Comparison of ENCODE assay signal across 28 cellular contexts in genomic region chr4:33841120-33841519, GRCh38.
"Had no signal": no experiment of that assay in that cellular context is flagged by ENCODE, and none has a peak within 500 bp of the region (broad histone marks: within the 10 kb centered on the region; RNA-seq: fewer than 3 reads in every experiment).

No MANE protein-coding gene starts in this region.

- DNase-seq: activated CD4-positive, alpha-beta memory T cell treated with anti-CD3 and anti-CD28 coated beads, Interleukin-2, amount 10 ng/mL, durations not matched to agents 7 days and 5 days; activated CD4-positive, alpha-beta T cell treated with anti-CD3 and anti-CD28 coated beads, Interleukin-2, amount 10 ng/mL, durations not matched to agents 7 days and 5 days; activated CD4-positive, CD25-positive, alpha-beta regulatory T cell; activated gamma-delta T cell; activated naive CD4-positive, alpha-beta T cell treated with anti-CD3 and anti-CD28 coated beads for 36 hours; activated naive CD8-positive, alpha-beta T cell treated with anti-CD3 and anti-CD28 coated beads for 36 hours; activated T-cell treated with anti-CD3 and anti-CD28 coated beads for 4 hours; activated T-cell treated with anti-CD3 and anti-CD28 coated beads, Interleukin-2, amount 50 U/mL, for 48 hours; brain microvascular endothelial cell; MG63; MV-4-11; NCI-H1092 treated with DMSO at 0.1 percent for 48 hours; NCI-H1417 treated with DMSO at 0.1 percent for 48 hours; NCI-H1694; NCI-H2029; NCI-H2107; NCI-H2171 treated with DMSO at 0.1 percent for 48 hours; NCI-H226; NCI-H526; NCI-H82; RPMI8226; T-cell; T-helper 2 cell; T1000 had no signal

- H3K9me3 ChIP-seq: MG63 had no signal

- H3K4me1 Mint-ChIP-seq: activated CD4-positive, alpha-beta memory T cell treated with anti-CD3 and anti-CD28 coated beads, Interleukin-2, amount 10 ng/mL, durations not matched to agents 7 days and 5 days; activated CD4-positive, alpha-beta T cell treated with anti-CD3 and anti-CD28 coated beads, Interleukin-2, amount 10 ng/mL, durations not matched to agents 7 days and 5 days; activated naive CD8-positive, alpha-beta T cell treated with anti-CD3 and anti-CD28 coated beads for 36 hours; activated T-helper 17 cell treated with anti-CD3 and anti-CD28 coated beads, Interleukin-2, amount 50 U/mL, for 72 hours; T-cell had no signal

- H3K4me3 ChIP-seq: cardiac muscle cell, MG63, SK-N-MC had no signal

- H3K27me3 ChIP-seq: brain microvascular endothelial cell, cardiac muscle cell, MG63 had no signal

- H3K36me3 Mint-ChIP-seq: activated naive CD8-positive, alpha-beta T cell treated with anti-CD3 and anti-CD28 coated beads for 36 hours; T-cell had no signal

- H3K4me3 Mint-ChIP-seq: activated CD4-positive, alpha-beta memory T cell treated with anti-CD3 and anti-CD28 coated beads, Interleukin-2, amount 10 ng/mL, durations not matched to agents 7 days and 5 days; activated CD4-positive, alpha-beta T cell treated with anti-CD3 and anti-CD28 coated beads, Interleukin-2, amount 10 ng/mL, durations not matched to agents 7 days and 5 days; activated naive CD4-positive, alpha-beta T cell treated with anti-CD3 and anti-CD28 coated beads for 36 hours; activated naive CD8-positive, alpha-beta T cell treated with anti-CD3 and anti-CD28 coated beads for 36 hours; activated T-helper 17 cell treated with anti-CD3 and anti-CD28 coated beads, Interleukin-2, amount 50 U/mL, for 72 hours; T-cell had no signal

- H3K36me3 ChIP-seq: brain microvascular endothelial cell, cardiac muscle cell, MG63 had no signal

- ATAC-seq: activated T-helper 17 cell treated with anti-CD3 and anti-CD28 coated beads, Interleukin-2, amount 50 U/mL, for 72 hours; Right ventricle myocardium inferior; T-cell had no signal

- H3K27me3 Mint-ChIP-seq: activated CD4-positive, alpha-beta memory T cell treated with anti-CD3 and anti-CD28 coated beads, Interleukin-2, amount 10 ng/mL, durations not matched to agents 7 days and 5 days; activated CD4-positive, alpha-beta T cell treated with anti-CD3 and anti-CD28 coated beads, Interleukin-2, amount 10 ng/mL, durations not matched to agents 7 days and 5 days; activated naive CD8-positive, alpha-beta T cell treated with anti-CD3 and anti-CD28 coated beads for 36 hours; activated T-helper 17 cell treated with anti-CD3 and anti-CD28 coated beads, Interleukin-2, amount 50 U/mL, for 72 hours; T-cell had no signal

- H3K27ac ChIP-seq: brain microvascular endothelial cell, cardiac muscle cell, SK-N-MC had no signal

- H3K27ac Mint-ChIP-seq: activated CD4-positive, alpha-beta memory T cell treated with anti-CD3 and anti-CD28 coated beads, Interleukin-2, amount 10 ng/mL, durations not matched to agents 7 days and 5 days; activated CD4-positive, alpha-beta T cell treated with anti-CD3 and anti-CD28 coated beads, Interleukin-2, amount 10 ng/mL, durations not matched to agents 7 days and 5 days; activated naive CD4-positive, alpha-beta T cell treated with anti-CD3 and anti-CD28 coated beads for 36 hours; activated naive CD8-positive, alpha-beta T cell treated with anti-CD3 and anti-CD28 coated beads for 36 hours; activated T-helper 17 cell treated with anti-CD3 and anti-CD28 coated beads, Interleukin-2, amount 50 U/mL, for 72 hours; T-cell had no signal

- H3K9me3 Mint-ChIP-seq: activated naive CD4-positive, alpha-beta T cell treated with anti-CD3 and anti-CD28 coated beads for 36 hours had no signal
